ENCODE assay signal across 8 cellular contexts in the genomic region with DNA sequence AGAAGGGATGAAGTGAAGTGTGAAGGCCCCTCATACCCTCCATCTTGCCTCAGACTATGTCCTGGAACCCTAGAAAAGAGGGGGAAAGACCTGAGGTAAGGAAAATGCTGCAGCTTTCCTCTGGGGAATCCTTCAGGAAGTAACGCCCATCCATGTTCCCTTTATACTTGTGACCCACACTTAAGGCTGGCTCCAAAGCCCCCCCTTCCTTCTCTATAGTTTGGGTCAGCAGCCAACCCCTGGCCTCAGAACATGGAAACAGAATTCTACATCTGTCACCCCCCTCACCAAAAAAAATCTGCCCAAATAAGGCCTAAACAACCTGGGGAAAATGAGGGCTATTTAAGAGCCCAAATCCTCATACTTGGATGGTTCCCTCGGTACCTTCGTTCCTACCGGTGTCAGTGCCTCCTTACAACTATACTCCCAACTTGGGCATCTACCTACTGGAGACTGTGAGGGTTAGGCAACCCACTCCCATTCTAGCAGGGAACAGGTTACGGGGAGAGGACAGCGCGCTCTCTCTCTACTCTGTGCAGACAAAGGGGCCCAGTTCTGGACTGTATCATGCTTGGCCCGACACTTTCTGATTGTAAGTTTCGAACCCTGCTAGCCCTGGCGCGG. TPM values are rescaled to one million over a fixed set of nuclear protein-coding genes. Genes with fewer than 3 reads are reported as not detected.
DNase-seq lines count a peak whose midpoint lies in the region; ATAC-seq and TF ChIP-seq lines count a peak whose summit lies in the region.

No MANE protein-coding gene starts in this region.

- peaks cover 30% of the 10 kb centered on the region for H3K79me2 ChIP-seq in Karpas-422 (ENCODE audit: low read length)
- H3K79me2 ChIP-seq in neural progenitor cell (ENCODE audit: low read depth), result peaks cover 20% of the 10 kb centered on the region

- no peaks in the 10 kb centered on the region for H3K9me2 ChIP-seq in Karpas-422 (replicated peaks; ENCODE audit: insufficient read depth, low read length)

- H3K4me1 ChIP-seq in CD8-positive, alpha-beta T cell (ENCODE audit: insufficient read depth, low read length), result peaks cover 41% of the 10 kb centered on the region
- peaks cover 34% of the 10 kb centered on the region for H3K4me1 ChIP-seq in Karpas-422 (ENCODE audit: low read length)
- H3K4me1 ChIP-seq in ectodermal cell (ENCODE audit: control insufficient read depth, insufficient read depth, low read length), result peaks cover 10% of the 10 kb centered on the region
- H3K4me1 ChIP-seq in neural progenitor cell, result peaks cover 11% of the 10 kb centered on the region

- H3K9ac ChIP-seq in Karpas-422 (ENCODE audit: low read length) (peak overlapping the region; percentile 79), neural progenitor cell (peak overlapping the region; percentile 72)

- CTCF ChIA-PET in CD8-positive, alpha-beta T cell (lab: Charles Lee), result interaction anchor here (0.8 to 2.5 kb wide), 4 partner anchors 11 to 23 kb away, joined by 3 to 9 read pairs (median 5); partner anchors contain the start of gene AGBL5

- DNase-seq in CD8-positive, alpha-beta T cell, result no peak
- DNase-seq in Karpas-422 (no peak), neural progenitor cell (ENCODE audit: low spot score) (no peak), HCEC 1CT (no peak), HPDE6-E6E7 (ENCODE audit: extremely low spot score) (no peak)
- DNase-seq in stimulated activated CD4-positive, alpha-beta T cell treated with anti-CD3 and anti-CD28 coated beads, Interleukin-2, amount 100 ng/mL, for 24 hours, result no peak
- DNase-seq in activated CD4-positive, alpha-beta T cell treated with anti-CD3 and anti-CD28 coated beads, Interleukin-2, amount 50 U/mL, for 1 hour, result no peak

- H3K9me3 Mint-ChIP-seq in CD8-positive, alpha-beta T cell, result no peaks in the 10 kb centered on the region
- H3K9me3 Mint-ChIP-seq in neural progenitor cell, result no peaks in the 10 kb centered on the region

- no peaks in the 10 kb centered on the region for H3K27me3 Mint-ChIP-seq in CD8-positive, alpha-beta T cell (ENCODE audit: low read depth)
- H3K27me3 Mint-ChIP-seq in neural progenitor cell (ENCODE audit: insufficient read depth, low read depth), result peaks cover 2% of the 10 kb centered on the region

- TF ChIP-seq CTCF in CD8-positive, alpha-beta T cell (IDR thresholded peaks at IDR 0.05), result no peak
- TF ChIP-seq CTCF in neural progenitor cell (IDR thresholded peaks at IDR 0.05), result no peak

- peaks cover 73% of the 10 kb centered on the region for H3K4me1 Mint-ChIP-seq in CD8-positive, alpha-beta T cell (ENCODE audit: low read depth)
- peaks cover 43% of the 10 kb centered on the region for H3K4me1 Mint-ChIP-seq in neural progenitor cell

- peaks cover 19% of the 10 kb centered on the region for H3K36me3 ChIP-seq in CD8-positive, alpha-beta T cell (ENCODE audit: insufficient read depth, low read length)
- peaks cover 19% of the 10 kb centered on the region; the same call in 1 of the 2 replicates for H3K36me3 ChIP-seq in Karpas-422 (ENCODE audit: insufficient read depth, low read length)
- H3K36me3 ChIP-seq in ectodermal cell (ENCODE audit: control insufficient read depth, insufficient read depth, low read length), result peaks cover 17% of the 10 kb centered on the region
- no peaks in the 10 kb centered on the region for H3K36me3 ChIP-seq in neural progenitor cell

- H3K4me2 ChIP-seq in Karpas-422 (ENCODE audit: low read depth, low read length, poor library complexity, severe bottlenecking), result peak overlapping the region; percentile 93
- peak overlapping the region; percentile 89 for H3K4me2 ChIP-seq in neural progenitor cell

- peak overlapping the region; percentile 98 for H3K27ac Mint-ChIP-seq in CD8-positive, alpha-beta T cell
- H3K27ac Mint-ChIP-seq in neural progenitor cell, result peak overlapping the region; percentile 98

- H4K20me1 ChIP-seq in Karpas-422 (ENCODE audit: insufficient read depth, low read depth, low read length) (no peaks in the 10 kb centered on the region; the same call in 1 of the 2 replicates), neural progenitor cell (ENCODE audit: low read depth) (peaks cover 6% of the 10 kb centered on the region)

- POLR2A ChIA-PET in CD8-positive, alpha-beta T cell (lab: Charles Lee), result interaction anchor here (0.6 to 8.2 kb wide), 13 partner anchors 10 to 865 kb away, joined by 4 to 103 read pairs (median 6); partner anchors contain the start of genes ABHD1, AGBL5, KHK and TMEM214

- peak overlapping the region; percentile 98 for H3K4me3 Mint-ChIP-seq in CD8-positive, alpha-beta T cell
- peak overlapping the region; percentile 98 for H3K4me3 Mint-ChIP-seq in neural progenitor cell

- H3F3A ChIP-seq in neural progenitor cell (ENCODE audit: low read depth), result peaks cover 32% of the 10 kb centered on the region

- 11% methylated on average over 11 of the region's 11 CpGs for WGBS in ectodermal cell, 2 experiments

- H3K36me3 Mint-ChIP-seq in CD8-positive, alpha-beta T cell, result peaks cover 45% of the 10 kb centered on the region
- peaks cover 30% of the 10 kb centered on the region for H3K36me3 Mint-ChIP-seq in neural progenitor cell

- H3K4me3 ChIP-seq in CD8-positive, alpha-beta T cell (ENCODE audit: low read depth, low read length), result peak overlapping the region; percentile 84
- H3K4me3 ChIP-seq in Karpas-422 (ENCODE audit: low read length), result peak overlapping the region; percentile 73
- H3K4me3 ChIP-seq in ectodermal cell (ENCODE audit: insufficient read depth, low read depth, low read length), result peak overlapping the region; percentile 97
- peak overlapping the region; percentile 62 for H3K4me3 ChIP-seq in neural progenitor cell

- H2AFZ ChIP-seq in Karpas-422 (ENCODE audit: low read length) (0 out of 2 replicates have a peak overlapping the region, but pooled peaks have one; percentile 19), neural progenitor cell (replicated peaks) (peak overlapping the region; percentile 17)

- peak overlapping the region; percentile 98 for H3K27ac ChIP-seq in CD8-positive, alpha-beta T cell (ENCODE audit: low read depth, low read length)
- H3K27ac ChIP-seq in Karpas-422 (ENCODE audit: low read length) (no peak overlapping the region; the same call in 1 of the 2 replicates), ectodermal cell (ENCODE audit: insufficient read depth, low read depth, low read length, poor library complexity, severe bottlenecking) (peak overlapping the region; percentile 79), neural progenitor cell (no peak overlapping the region)

- H3K27me3 ChIP-seq in CD8-positive, alpha-beta T cell (ENCODE audit: insufficient read depth, low read length), result no peaks in the 10 kb centered on the region
- H3K27me3 ChIP-seq in Karpas-422 (ENCODE audit: low read length) (no peaks in the 10 kb centered on the region), ectodermal cell (ENCODE audit: control insufficient read depth, insufficient read depth, low read length, poor library complexity, severe bottlenecking) (no peaks in the 10 kb centered on the region), neural progenitor cell (no peaks in the 10 kb centered on the region)

- intact Hi-C loops in CD8-positive, alpha-beta T cell (cut with DNase I, micrococcal nuclease), result loop anchor here (1.0 to 10.0 kb wide), 11 partner anchors 11 to 1824 kb away; partner anchors contain the start of genes CAD (in 2 of the 2), CCDC121 (in 2 of the 2), GPN1 (in 2 of the 2) and KHK (in 2 of the 2)

- H3K9me3 ChIP-seq in CD8-positive, alpha-beta T cell (ENCODE audit: low read length), result no peaks in the 10 kb centered on the region
- H3K9me3 ChIP-seq in Karpas-422 (ENCODE audit: low read length) (no peaks in the 10 kb centered on the region), ectodermal cell (ENCODE audit: control insufficient read depth, low read length) (no peaks in the 10 kb centered on the region), neural progenitor cell (ENCODE audit: low read depth) (no peaks in the 10 kb centered on the region)

- ATAC-seq in CD8-positive, alpha-beta T cell, result no peak

RNA-seq across cellular contexts. Expression of gene OST4, which starts 0.7 kb away (rescaled TPM):
- 100 to 1,000 TPM; 252 to 260 TPM for total RNA-seq in CD8-positive, alpha-beta T cell
- 201 and 402 TPM in 2 replicates for total RNA-seq in Karpas-422 (2014; rRNA removed; shearing (Covaris generic); ENCODE audit: low replicate concordance)
- 230 TPM for polyA plus RNA-seq in ectodermal cell (2013, experiment 1 of 4)
- 230 TPM for polyA plus RNA-seq in ectodermal cell (2013, experiment 2 of 4)
- 174 TPM for polyA plus RNA-seq in ectodermal cell (2013, experiment 3 of 4)
- 199 TPM for polyA plus RNA-seq in ectodermal cell (2013, experiment 4 of 4)
- 84.6 and 256 TPM in 2 replicates for total RNA-seq in neural progenitor cell (ENCODE audit: low replicate concordance)

RNA-seq across cellular contexts. Expression of gene EMILIN1, which starts 7.7 kb away (rescaled TPM):
- under 1 TPM in 1 of 2 experiments, not detected in 1; 0.11 TPM for total RNA-seq in CD8-positive, alpha-beta T cell
- total RNA-seq in Karpas-422 (2014; rRNA removed; shearing (Covaris generic); ENCODE audit: low replicate concordance), result 0.47 TPM in 1 of 2 replicates, not detected in the other
- 9.7 TPM for polyA plus RNA-seq in ectodermal cell (2013, experiment 1 of 4)
- polyA plus RNA-seq in ectodermal cell (2013, experiment 2 of 4), result 8.2 TPM
- 7.8 TPM for polyA plus RNA-seq in ectodermal cell (2013, experiment 3 of 4)
- 8.5 TPM for polyA plus RNA-seq in ectodermal cell (2013, experiment 4 of 4)
- total RNA-seq in neural progenitor cell (ENCODE audit: low replicate concordance), result 0.15 and 5.1 TPM in 2 replicates

RNA-seq across cellular contexts. Expression of gene KHK, which starts 15.8 kb away (rescaled TPM):
- total RNA-seq in CD8-positive, alpha-beta T cell, result 1 to 10 TPM in 1 of 2 experiments, under 1 TPM in 1; 0.42 to 1.9 TPM
- 3.5 and 4.1 TPM in 2 replicates for total RNA-seq in Karpas-422 (2014; rRNA removed; shearing (Covaris generic); ENCODE audit: low replicate concordance)
- 10.1 TPM for polyA plus RNA-seq in ectodermal cell (2013, experiment 1 of 4)
- 7.5 TPM for polyA plus RNA-seq in ectodermal cell (2013, experiment 2 of 4)
- 4.2 TPM for polyA plus RNA-seq in ectodermal cell (2013, experiment 3 of 4)
- 4.5 TPM for polyA plus RNA-seq in ectodermal cell (2013, experiment 4 of 4)
- total RNA-seq in neural progenitor cell (ENCODE audit: low replicate concordance), result 3.3 and 5.0 TPM in 2 replicates

RNA-seq across cellular contexts. Expression of gene AGBL5, which starts 19.3 kb away (rescaled TPM):
- total RNA-seq in CD8-positive, alpha-beta T cell, result 1 to 10 TPM; 8.0 to 9.7 TPM
- total RNA-seq in Karpas-422 (2014; rRNA removed; shearing (Covaris generic); ENCODE audit: low replicate concordance), result 30.0 and 35.7 TPM in 2 replicates
- 140 TPM for polyA plus RNA-seq in ectodermal cell (2013, experiment 1 of 4)
- 128 TPM for polyA plus RNA-seq in ectodermal cell (2013, experiment 2 of 4)
- polyA plus RNA-seq in ectodermal cell (2013, experiment 3 of 4), result 95.9 TPM
- 111 TPM for polyA plus RNA-seq in ectodermal cell (2013, experiment 4 of 4)
- 68.3 and 84.7 TPM in 2 replicates for total RNA-seq in neural progenitor cell (ENCODE audit: low replicate concordance)

RNA-seq across cellular contexts. Expression of gene TMEM214, which starts 38.0 kb away (rescaled TPM):
- 10 to 100 TPM; 26.5 to 27.4 TPM for total RNA-seq in CD8-positive, alpha-beta T cell
- 20.8 and 31.8 TPM in 2 replicates for total RNA-seq in Karpas-422 (2014; rRNA removed; shearing (Covaris generic); ENCODE audit: low replicate concordance)
- polyA plus RNA-seq in ectodermal cell (2013, experiment 1 of 4), result 43.7 TPM
- polyA plus RNA-seq in ectodermal cell (2013, experiment 2 of 4), result 41.6 TPM
- 38.8 TPM for polyA plus RNA-seq in ectodermal cell (2013, experiment 3 of 4)
- 38.0 TPM for polyA plus RNA-seq in ectodermal cell (2013, experiment 4 of 4)
- total RNA-seq in neural progenitor cell (ENCODE audit: low replicate concordance), result 18.1 and 26.1 TPM in 2 replicates

Comparison
In these comparisons a context has a peak if more than half of its experiments do, and no peak if none do; other contexts are left out.
1. H3K27ac ChIP-seq: peak in CD8-positive, alpha-beta T cell (single experiment) and ectodermal cell (single experiment); none in Karpas-422 (single experiment) and neural progenitor cell (single experiment).
2. Peak in every context shown above with its lines, with median percentiles within 50 percentile points of each other: H3K4me3 ChIP-seq.